ENCODE assay signal across 10 cellular contexts in the genomic region with DNA sequence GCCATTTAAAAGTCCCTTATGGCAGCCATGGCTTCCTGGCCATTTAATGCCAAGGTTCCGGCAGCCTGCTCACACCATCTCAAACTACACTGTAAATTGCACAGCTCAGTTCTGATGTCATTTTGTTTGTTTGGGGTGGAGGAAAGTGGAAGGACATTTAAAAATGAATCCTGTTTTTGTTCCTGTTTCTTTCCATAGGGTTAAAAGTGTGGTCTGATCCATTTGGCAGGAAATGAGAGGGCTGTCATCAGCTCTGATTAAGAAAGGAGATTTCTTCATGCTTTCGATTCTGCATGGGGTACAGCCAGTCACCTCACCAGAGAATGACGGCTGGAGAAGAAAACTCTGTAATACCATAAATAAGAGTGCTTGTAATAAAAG. TPM values are rescaled to one million over a fixed set of nuclear protein-coding genes. Genes with fewer than 3 reads are reported as not detected.
A peak's percentile ranks its signal among the peaks of the same experiment; 100 is the strongest.
DNase-seq lines count a peak whose midpoint lies in the region; ATAC-seq and TF ChIP-seq lines count a peak whose summit lies in the region.
"Had no signal": no experiment of that assay in that cellular context is flagged by ENCODE, and none has a peak within 500 bp of the region (broad histone marks: within the 10 kb centered on the region; RNA-seq: fewer than 3 reads in every experiment).

No MANE protein-coding gene starts in this region.

- H3K4me1 ChIP-seq in adipocyte (ENCODE audit: control insufficient read depth, insufficient read depth, low read length) (peaks cover 17% of the 10 kb centered on the region), skeletal muscle tissue (ENCODE audit: control insufficient read depth in 3 of 3, insufficient read depth in 3 of 3, low read length in 3 of 3) (peaks cover 9 to 24% (median 14%) of the 10 kb centered on the region in 3 donors), endodermal cell (ENCODE audit: control insufficient read depth, insufficient read depth, low read length) (no peaks in the 10 kb centered on the region)

- DNase-seq in LHCN-M2 (ENCODE audit: low read depth) (peak; percentile 37), adipocyte (ENCODE audit: low read depth) (peak; percentile 9), Right ventricle myocardium superior (no peak), endodermal cell (no peak), NCI-H2171 (lab: John Stamatoyannopoulos, UW) (no peak), amniotic stem cell (lab: John Stamatoyannopoulos, UW) (no peak), NAMALWA (ENCODE audit: low spot score) (no peak)
- DNase-seq: erythroblast, mammary epithelial cell had no signal

- H3K27me3 ChIP-seq in adipocyte (replicated peaks; ENCODE audit: control insufficient read depth, insufficient read depth, low read length) (peaks cover 3% of the 10 kb centered on the region), skeletal muscle tissue (ENCODE audit: control insufficient read depth in 3 of 3, insufficient read depth in 3 of 3, low read length in 3 of 3) (no peaks in the 10 kb centered on the region), endodermal cell (ENCODE audit: control insufficient read depth, insufficient read depth, low read length, poor library complexity, severe bottlenecking) (no peaks in the 10 kb centered on the region)

- H3K27ac Mint-ChIP-seq in endodermal cell, result no peak overlapping the region

- no peaks in the 10 kb centered on the region for H3K9me3 ChIP-seq in adipocyte (ENCODE audit: control insufficient read depth, low read length)
- H3K9me3 ChIP-seq in skeletal muscle tissue (ENCODE audit: control insufficient read depth in 3 of 3, low read length in 3 of 3), result no peaks in the 10 kb centered on the region
- no peaks in the 10 kb centered on the region for H3K9me3 ChIP-seq in endodermal cell (ENCODE audit: control insufficient read depth, low read length)

- WGBS in endodermal cell (ENCODE audit: insufficient coverage in 1 of 2, insufficient read length in 1 of 2), 2 experiments, result 89 to 100% methylated on average over 1 to 3 of the region's 3 CpGs

- H3K4me3 ChIP-seq in adipocyte (ENCODE audit: low read length), result peak overlapping the region; percentile 46
- peak overlapping the region; percentile 22 to 37 (median 26) for H3K4me3 ChIP-seq in skeletal muscle tissue (ENCODE audit: low read length in 3 of 3)
- no peak overlapping the region for H3K4me3 ChIP-seq in endodermal cell (ENCODE audit: low read length)

- H3K27ac ChIP-seq in skeletal muscle tissue (ENCODE audit: low read depth, low read length) (peak overlapping the region; percentile 46), endodermal cell (ENCODE audit: low read depth, low read length) (no peak overlapping the region)

- H3K36me3 ChIP-seq in adipocyte (ENCODE audit: control insufficient read depth, insufficient read depth, low read length, severe bottlenecking) (no peaks in the 10 kb centered on the region), skeletal muscle tissue (ENCODE audit: control insufficient read depth in 3 of 3, insufficient read depth in 3 of 3, low read length in 3 of 3) (no peaks in the 10 kb centered on the region), endodermal cell (ENCODE audit: control insufficient read depth, insufficient read depth, low read length) (peaks cover 11% of the 10 kb centered on the region)

- H3K27me3 Mint-ChIP-seq in endodermal cell (ENCODE audit: insufficient read depth), result no peaks in the 10 kb centered on the region

- no peak for TF ChIP-seq CTCF in endodermal cell (conservative IDR thresholded peaks at IDR 0.05)

- ATAC-seq in Right ventricle myocardium superior (ENCODE audit: poor library complexity), result peak; percentile 63

- H3K9me3 Mint-ChIP-seq in endodermal cell, result no peaks in the 10 kb centered on the region

- H3K4me3 Mint-ChIP-seq in endodermal cell, result no peak overlapping the region

- H3K36me3 Mint-ChIP-seq in endodermal cell (ENCODE audit: low read depth), result peaks cover 13% of the 10 kb centered on the region

- intact Hi-C loops in Right ventricle myocardium superior (cut with DNase I), result loop anchor here (10.0 kb wide), 1 partner anchor 56 kb away; no protein-coding TSS in a partner anchor

- peaks cover 3% of the 10 kb centered on the region for H3K4me1 Mint-ChIP-seq in endodermal cell

- H3K9ac ChIP-seq in adipocyte (ENCODE audit: low read length), result peak overlapping the region; percentile 2
- H3K9ac ChIP-seq in skeletal muscle tissue (ENCODE audit: low read depth in 1 of 3, low read length in 3 of 3), result peak overlapping the region; percentile 26 to 60 (median 27)
- H3K9ac ChIP-seq in endodermal cell (ENCODE audit: extremely low read depth, low read length, poor library complexity, severe bottlenecking), result no peak overlapping the region

RNA-seq across cellular contexts. Expression of a gene that starts 14.9 kb away (rescaled TPM):
- total RNA-seq in LHCN-M2 (2014; rRNA removed) (33.6 and 41.1 TPM in 2 replicates), Right ventricle myocardium superior (40.1 TPM), skeletal muscle tissue (27.1 TPM), endodermal cell (10 to 100 TPM; 35.9 to 40.8 TPM)
- polyA plus RNA-seq in LHCN-M2 (2012), result 30.7 TPM
- polyA plus RNA-seq in endodermal cell (2013, experiment 1 of 2), result 56.9 TPM
- polyA plus RNA-seq in endodermal cell (2013, experiment 2 of 2), result 55.2 TPM

Comparison
In these comparisons a context has a peak if more than half of its experiments do, and no peak if none do; other contexts are left out.
1. DNase-seq: peak in LHCN-M2 (single experiment) and adipocyte (single experiment); none in Right ventricle myocardium superior (single experiment), endodermal cell (single experiment), NCI-H2171 (single experiment), amniotic stem cell (single experiment) and NAMALWA (single experiment).